ENCODE assay signal across 8 cellular contexts in the genomic region with DNA sequence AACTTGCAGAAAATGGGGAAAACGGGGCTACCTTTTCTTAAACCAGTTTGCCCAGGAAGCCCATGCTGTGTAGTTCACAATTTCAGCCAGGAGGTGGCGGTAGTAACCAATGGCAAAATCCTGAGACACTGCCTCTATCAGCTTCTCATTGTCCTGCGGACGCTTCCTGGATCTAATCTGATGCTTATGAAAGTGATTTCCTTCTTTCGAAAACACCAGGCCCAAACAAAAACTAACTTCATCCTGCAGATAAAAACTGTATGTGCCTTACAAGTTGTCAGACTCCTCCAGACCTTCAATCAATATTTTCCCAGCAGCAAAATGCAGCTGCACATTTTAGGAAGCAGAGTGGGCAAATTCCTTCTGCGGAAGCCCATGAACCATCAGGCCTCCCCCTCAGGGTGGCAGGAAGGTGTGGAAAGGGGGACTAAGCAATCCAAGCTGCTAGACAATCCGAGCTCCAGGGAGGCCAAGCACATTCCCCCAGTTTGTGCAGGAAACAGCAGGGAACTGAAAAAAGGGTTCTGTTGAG.
A peak's percentile ranks its signal among the peaks of the same experiment; 100 is the strongest.
DNase-seq lines count a peak whose midpoint lies in the region; ATAC-seq, FAIRE-seq and TF ChIP-seq lines count a peak whose summit lies in the region.

No MANE protein-coding gene starts in this region.

- peak; percentile 89 for DNase-seq in COLO829 (ENCODE audit: low spot score)
- peak; percentile 51 for DNase-seq in H54 (ENCODE audit: insufficient read length, low spot score)
- peak; percentile 59 for DNase-seq in NCI-H2171 (lab: John Stamatoyannopoulos, UW)
- DNase-seq in WERI-Rb-1, result peak; percentile 90
- DNase-seq in bronchial epithelial cell (ENCODE audit: low read depth), result peak; percentile 76
- no peak for DNase-seq in kidney epithelial cell (ENCODE audit: low read depth)
- DNase-seq in stimulated activated CD4-positive, alpha-beta T cell treated with anti-CD3 and anti-CD28 coated beads, Interleukin-1b, Interleukin-23, amount 100 ng/mL, for 4 hours (ENCODE audit: low read depth in 2 of 2), result peak; percentile 64 to 78

- TF ChIP-seq CTCF in WERI-Rb-1 (IDR thresholded peaks at IDR 0.05; ENCODE audit: low read depth, low read length), result peak; percentile 91
- TF ChIP-seq CTCF in bronchial epithelial cell (IDR thresholded peaks at IDR 0.05; ENCODE audit: insufficient read depth, low read length, severe bottlenecking), result peak; percentile 86
- peak; percentile 91 for TF ChIP-seq CTCF in kidney epithelial cell (IDR thresholded peaks at IDR 0.05; ENCODE audit: insufficient read depth, low read length, poor library complexity, severe bottlenecking)

- H3K9me3 ChIP-seq in WERI-Rb-1 (ENCODE audit: severe bottlenecking), result peaks cover 4% of the 10 kb centered on the region

- no peak overlapping the region for H3K4me3 ChIP-seq in WERI-Rb-1 (ENCODE audit: low read depth, low read length)
- H3K4me3 ChIP-seq in bronchial epithelial cell (ENCODE audit: low read depth, low read length), result no peak overlapping the region
- no peak overlapping the region for H3K4me3 ChIP-seq in kidney epithelial cell (ENCODE audit: low read depth, low read length)

- no peak for ATAC-seq in HG03108 (IDR thresholded peaks at IDR 0.05; ENCODE audit: unreplicated experiment)

- TF ChIP-seq POLR2A in H54 (IDR thresholded peaks at IDR 0.05; ENCODE audit: low read depth, low read length), result no peak

- H3K36me3 ChIP-seq in WERI-Rb-1 (no peaks in the 10 kb centered on the region), bronchial epithelial cell (ENCODE audit: control insufficient read depth, insufficient read depth, low read length) (no peaks in the 10 kb centered on the region), kidney epithelial cell (ENCODE audit: control insufficient read depth, insufficient read depth, low read length) (no peaks in the 10 kb centered on the region)

- peak; percentile 58 for FAIRE-seq in H54 (lab: Jason Lieb, UNC)
- no peak for FAIRE-seq in bronchial epithelial cell (lab: Jason Lieb, UNC)

- H3K27ac ChIP-seq in WERI-Rb-1, result no peak overlapping the region; the same call in 1 of the 2 replicates

- H3K27me3 ChIP-seq in WERI-Rb-1 (ENCODE audit: insufficient read depth, low read depth, severe bottlenecking) (no peaks in the 10 kb centered on the region), bronchial epithelial cell (ENCODE audit: control insufficient read depth, insufficient read depth, low read length) (no peaks in the 10 kb centered on the region), kidney epithelial cell (ENCODE audit: control insufficient read depth, insufficient read depth, low read length) (no peaks in the 10 kb centered on the region)
